Comparison of ENCODE assay signal across 16 cellular contexts in the genomic region with DNA sequence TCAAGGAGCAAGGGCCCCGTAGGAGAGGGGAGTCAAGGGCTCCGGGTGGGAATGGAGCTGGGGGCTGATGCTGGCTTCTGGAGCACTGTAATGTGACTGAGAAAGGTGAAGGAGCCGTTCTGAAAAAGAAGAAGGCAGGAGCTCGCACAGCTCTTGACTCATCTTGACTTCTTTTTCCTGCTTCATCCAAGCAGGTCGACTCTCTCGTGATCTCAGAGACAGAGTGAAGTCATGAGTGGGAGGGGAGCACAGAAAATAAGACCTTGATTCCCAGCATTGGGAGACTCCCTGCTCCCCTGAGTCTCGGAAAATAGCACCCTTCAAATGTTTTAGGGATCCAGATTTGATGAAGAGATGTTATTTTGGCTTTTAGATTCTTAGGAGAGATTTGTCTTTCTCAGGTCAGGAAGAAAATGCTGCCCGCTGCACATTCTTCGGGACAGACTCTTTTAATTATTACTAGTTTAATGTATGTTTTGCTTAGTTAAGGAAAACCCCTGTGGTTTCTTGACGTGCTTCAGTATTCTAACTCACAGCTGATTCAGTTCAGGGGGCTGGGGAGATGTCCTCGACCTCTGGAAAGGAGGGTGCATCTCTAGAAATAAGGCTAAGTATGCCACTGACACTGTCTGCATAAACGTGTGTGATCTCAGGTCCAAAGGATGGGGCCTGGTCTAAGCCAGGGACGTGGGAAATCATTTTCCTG. TPM values are rescaled to one million over a fixed set of nuclear protein-coding genes. Genes with fewer than 3 reads are reported as not detected.
DNase-seq lines count a peak whose midpoint lies in the region; TF ChIP-seq lines count a peak whose summit lies in the region.
"Had no signal": no experiment of that assay in that cellular context is flagged by ENCODE, and none has a peak within 500 bp of the region (broad histone marks: within the 10 kb centered on the region; RNA-seq: fewer than 3 reads in every experiment).

No MANE protein-coding gene starts in this region.

- H3K9me3 ChIP-seq in AG04450 (ENCODE audit: control insufficient read depth, insufficient read depth, low read length) (peaks cover 4% of the 10 kb centered on the region; the same call in 1 of the 2 replicates), esophagus (ENCODE audit: control insufficient read depth in 2 of 2, insufficient read depth in 1 of 2, low read depth in 1 of 2, low read length in 1 of 2) (no peaks in the 10 kb centered on the region), trophoblast cell (ENCODE audit: insufficient read depth, low read depth, low read length) (peaks cover 4% of the 10 kb centered on the region)
- H3K9me3 ChIP-seq: heart left ventricle, left lung had no signal

- TF ChIP-seq CTCF in AG04450 (IDR thresholded peaks at IDR 0.05; ENCODE audit: low read depth, low read length) (no peak), GM13977 (IDR thresholded peaks at IDR 0.05; ENCODE audit: extremely low read depth, insufficient read depth, missing control alignments) (no peak)

- no peak for DNase-seq in AG04450 (ENCODE audit: low read depth, low spot score)
- peak; percentile 40 for DNase-seq in RPMI7951 (ENCODE audit: low read depth)
- no peak for DNase-seq in trophoblast cell
- no peak for DNase-seq in GM13977 (ENCODE audit: low spot score)
- DNase-seq in NCI-H82 (lab: John Stamatoyannopoulos, UW): no peak
- no peak for DNase-seq in NCI-H2227 treated with DMSO at 0.1 percent for 48 hours (lab: John Stamatoyannopoulos, UW)
- DNase-seq in AG20443 (ENCODE audit: low spot score): no peak
- DNase-seq: activated CD4-positive, alpha-beta memory T cell treated with anti-CD3 and anti-CD28 coated beads, Interleukin-2, amount 10 ng/mL, durations not matched to agents 7 days and 5 days; effector memory CD8-positive, alpha-beta T cell; heart left ventricle; left lung; NCI-H1930; NCI-H774; stimulated activated naive CD8-positive, alpha-beta T cell treated with anti-CD3 and anti-CD28 coated beads, Interleukin-15, amount 100 ng/mL, for 72 hours had no signal

- H3K14ac ChIP-seq in trophoblast cell (ENCODE audit: low read length): no peak overlapping the region

- peak overlapping the region; percentile 17 for H3K18ac ChIP-seq in trophoblast cell (ENCODE audit: low read length)

- peaks cover 17% of the 10 kb centered on the region for H3K79me1 ChIP-seq in trophoblast cell (ENCODE audit: low read length)

- H2AFZ ChIP-seq in trophoblast cell (ENCODE audit: insufficient read depth, low read length, poor library complexity): no peak overlapping the region

- no peak overlapping the region for H3K9ac ChIP-seq in trophoblast cell (ENCODE audit: low read length)

- WGBS in esophagus, 2 donors: 53 to 65% methylated on average over 13 of the region's 13 CpGs
- WGBS in trophoblast cell (ENCODE audit: extremely low coverage, insufficient coverage, insufficient read length): no CpG with 5 or more reads among the region's 13 CpGs

- POLR2A ChIA-PET in AG04450 (lab: Yijun Ruan, JAX): interaction anchor here (0.6 to 2.7 kb wide), 5 partner anchors 12 to 241 kb away, joined by 3 to 17 read pairs (median 4); no protein-coding TSS in a partner anchor

- H3K4me2 ChIP-seq in trophoblast cell (ENCODE audit: low read length): no peak overlapping the region

- in situ Hi-C loops in GM13977 (cut with MboI; ENCODE audit: low pct_unique_long_range_greater_than_20kb, low sequenced_read_pairs, unreplicated experiment): no loop called here

- H4K12ac ChIP-seq in trophoblast cell (ENCODE audit: low read depth, low read length): no peak overlapping the region

- CTCF ChIA-PET in AG04450 (lab: Charles Lee): interaction anchor here (1.1 kb wide), 1 partner anchor 203 kb away, joined by 6 read pairs; no protein-coding TSS in a partner anchor

- no peak overlapping the region for H2BK12ac ChIP-seq in trophoblast cell (ENCODE audit: low read length)

- H3K4me3 ChIP-seq in AG04450 (ENCODE audit: low read depth, low read length) (no peak overlapping the region), esophagus (ENCODE audit: low read depth in 1 of 2, low read length in 2 of 2) (no peak overlapping the region), trophoblast cell (ENCODE audit: low read depth, low read length) (no peak overlapping the region)
- H3K4me3 ChIP-seq: heart left ventricle, left lung had no signal

- no peak overlapping the region for H3K4ac ChIP-seq in trophoblast cell (ENCODE audit: low read depth, low read length)

- H3K79me2 ChIP-seq in trophoblast cell (ENCODE audit: control insufficient read depth, insufficient read depth, low read length, poor library complexity): no peaks in the 10 kb centered on the region

- H2AK5ac ChIP-seq in trophoblast cell (ENCODE audit: low read length): no peak overlapping the region

- H2BK120ac ChIP-seq in trophoblast cell (ENCODE audit: insufficient read depth, low read length, poor library complexity): no peak overlapping the region

- H3K4me1 ChIP-seq in esophagus (ENCODE audit: control insufficient read depth in 2 of 2, insufficient read depth in 2 of 2, low read length in 1 of 2) (peaks cover 15 to 39% of the 10 kb centered on the region in 2 donors), trophoblast cell (ENCODE audit: control insufficient read depth in 1 of 2, insufficient read depth in 2 of 2, low read length in 2 of 2) (peaks cover 16 to 21% of the 10 kb centered on the region in 2 experiments)

- no peak overlapping the region for H4K91ac ChIP-seq in trophoblast cell (ENCODE audit: low read depth, low read length)

- H2BK5ac ChIP-seq in trophoblast cell (ENCODE audit: low read depth, low read length, poor library complexity): no peak overlapping the region

- H3K36me3 ChIP-seq in esophagus (ENCODE audit: control insufficient read depth in 2 of 2, insufficient read depth in 2 of 2, low read length in 1 of 2) (no peaks in the 10 kb centered on the region), trophoblast cell (ENCODE audit: control insufficient read depth in 1 of 2, insufficient read depth in 2 of 2, low read length in 2 of 2) (no peaks in the 10 kb centered on the region)
- H3K36me3 ChIP-seq: heart left ventricle, left lung had no signal

- no peak overlapping the region for H4K8ac ChIP-seq in trophoblast cell (ENCODE audit: low read depth, low read length)

- H3K23ac ChIP-seq in trophoblast cell (ENCODE audit: low read length): no peak overlapping the region

- no peaks in the 10 kb centered on the region for H3K27me3 ChIP-seq in AG04450 (ENCODE audit: control insufficient read depth, insufficient read depth, low read length)
- H3K27me3 ChIP-seq in esophagus (ENCODE audit: control insufficient read depth in 1 of 2, insufficient read depth in 2 of 2, low read length in 2 of 2): no peaks in the 10 kb centered on the region
- no peaks in the 10 kb centered on the region for H3K27me3 ChIP-seq in trophoblast cell (ENCODE audit: insufficient read depth, low read length)
- H3K27me3 ChIP-seq: heart left ventricle, left lung had no signal

- peak overlapping the region; percentile 93 for H3K27ac ChIP-seq in AG04450 (ENCODE audit: low read depth, low read length)
- peak overlapping the region; percentile 92 to 99 for H3K27ac ChIP-seq in esophagus (ENCODE audit: low read depth in 2 of 2, low read length in 1 of 2)
- no peak overlapping the region for H3K27ac ChIP-seq in trophoblast cell (ENCODE audit: low read depth, low read length)
- H3K27ac ChIP-seq: left lung had no signal

RNA-seq across cellular contexts. Expression of gene EGFR, which starts 34.1 kb away (rescaled TPM):
- 59.0 and 62.6 TPM in 2 replicates for polyA plus RNA-seq in AG04450 (2011; rRNA removed)
- 153 and 159 TPM in 2 replicates for polyA minus RNA-seq in AG04450 (2011; rRNA and poly(A)+ RNA removed)
- total RNA-seq in RPMI7951 (2014; rRNA removed; shearing (Covaris generic)): 36.7 and 40.9 TPM in 2 replicates
- polyA plus RNA-seq in esophagus: 10 to 100 TPM; 12.8 to 16.1 TPM
- 29.0 and 30.5 TPM in 2 replicates for polyA plus RNA-seq in trophoblast cell (2013)
- total RNA-seq: activated CD4-positive, alpha-beta memory T cell treated with anti-CD3 and anti-CD28 coated beads, Interleukin-2, amount 10 ng/mL, durations not matched to agents 7 days and 5 days; natural killer cell treated with Interleukin-12 subunit alpha and Interleukin-12 subunit beta and Interleukin-15 and Interleukin-18, amount 100 ng/mL, for 72 hours had no signal
